In genomic region chr5:139747583-139748504, GRCh38 we compare ENCODE assay signal across 9 cellular contexts. TPM values are rescaled to one million over a fixed set of nuclear protein-coding genes. Genes with fewer than 3 reads are reported as not detected.
DNase-seq lines count a peak whose midpoint lies in the region; TF ChIP-seq lines count a peak whose summit lies in the region.
"Had no signal": no experiment of that assay in that cellular context is flagged by ENCODE, and none has a peak within 500 bp of the region (broad histone marks: within the 10 kb centered on the region; RNA-seq: fewer than 3 reads in every experiment).

No MANE protein-coding gene starts in this region.

- DNase-seq in D341Med (ENCODE audit: low spot score) (peak; percentile 61), GOT3 (lab: John Stamatoyannopoulos, UW) (peak; percentile 46), right atrium auricular region (ENCODE audit: low spot score) (peak; percentile 70), hepatic stellate cell (ENCODE audit: low spot score) (no peak), inferior parietal cortex (ENCODE audit: extremely low spot score) (no peak)

- no peaks in the 10 kb centered on the region for H4K20me1 ChIP-seq in OCI-LY3 (ENCODE audit: insufficient read depth, low read length)

- peak overlapping the region; percentile 99 for H3K4me2 ChIP-seq in OCI-LY3 (ENCODE audit: low read length)

- no peaks in the 10 kb centered on the region for H3K9me3 Mint-ChIP-seq in activated naive CD8-positive, alpha-beta T cell (ENCODE audit: low read depth)

- TF ChIP-seq CTCF in OCI-LY3 (IDR thresholded peaks at IDR 0.05; ENCODE audit: low read depth, low read length) (no peak), right atrium auricular region (IDR thresholded peaks at IDR 0.05) (no peak)

- H3K27me3 ChIP-seq in OCI-LY3 (ENCODE audit: low read depth, low read length) (peaks cover 23% of the 10 kb centered on the region), right atrium auricular region (no peaks in the 10 kb centered on the region), rectal smooth muscle tissue (ENCODE audit: control insufficient read depth, insufficient read depth, low read length) (peaks cover 19% of the 10 kb centered on the region)

- H3K4me3 ChIP-seq in OCI-LY3 (ENCODE audit: low read length) (peak overlapping the region; percentile 92), right atrium auricular region (peak overlapping the region; percentile 25 to 55), rectal smooth muscle tissue (ENCODE audit: low read length) (peak overlapping the region; percentile 46)

- H2AFZ ChIP-seq in OCI-LY3 (ENCODE audit: low read depth, low read length), result peak overlapping the region; percentile 85; the same call in 1 of the 2 replicates

- H3K27me3 Mint-ChIP-seq in activated naive CD8-positive, alpha-beta T cell, result no peaks in the 10 kb centered on the region

- no peak overlapping the region for H3K27ac Mint-ChIP-seq in activated naive CD8-positive, alpha-beta T cell

- H3K9me3 ChIP-seq in OCI-LY3 (ENCODE audit: insufficient read depth, low read length) (no peaks in the 10 kb centered on the region), right atrium auricular region (no peaks in the 10 kb centered on the region)

- peak overlapping the region; percentile 79 for H3K9ac ChIP-seq in OCI-LY3 (ENCODE audit: low read length)
- no peak overlapping the region for H3K9ac ChIP-seq in rectal smooth muscle tissue (ENCODE audit: low read length)

- no peaks in the 10 kb centered on the region for H3K36me3 ChIP-seq in OCI-LY3 (replicated peaks; ENCODE audit: low read depth, low read length)
- no peaks in the 10 kb centered on the region for H3K36me3 ChIP-seq in right atrium auricular region
- H3K36me3 ChIP-seq in rectal smooth muscle tissue (ENCODE audit: control insufficient read depth, insufficient read depth, low read length), result no peaks in the 10 kb centered on the region

- H3K4me3 Mint-ChIP-seq in activated naive CD8-positive, alpha-beta T cell, result peak overlapping the region; percentile 91

- no peaks in the 10 kb centered on the region for H3K36me3 Mint-ChIP-seq in activated naive CD8-positive, alpha-beta T cell

- H3K4me1 Mint-ChIP-seq in activated naive CD8-positive, alpha-beta T cell (ENCODE audit: low read depth), result peaks cover 36% of the 10 kb centered on the region

- H3K4me1 ChIP-seq in OCI-LY3 (ENCODE audit: low read length), result peaks cover 23% of the 10 kb centered on the region
- peaks cover 6 to 43% of the 10 kb centered on the region in 2 donors for H3K4me1 ChIP-seq in right atrium auricular region
- peaks cover 14% of the 10 kb centered on the region for H3K4me1 ChIP-seq in rectal smooth muscle tissue (ENCODE audit: control insufficient read depth, insufficient read depth, low read length)

- H3K27ac ChIP-seq in OCI-LY3 (ENCODE audit: low read length) (no peak overlapping the region; the same call in 1 of the 2 replicates), right atrium auricular region (peak overlapping the region in 1 of 2 donors; percentile 66), rectal smooth muscle tissue (ENCODE audit: low read depth, low read length) (no peak overlapping the region)

- H3K79me2 ChIP-seq in OCI-LY3 (ENCODE audit: low read length), result no peaks in the 10 kb centered on the region

RNA-seq across cellular contexts. Expression of gene PSD2, which starts 47.8 kb away (rescaled TPM):
- under 1 TPM; 0.12 to 0.19 TPM for total RNA-seq in right atrium auricular region
- total RNA-seq: LHCN-M2 had no signal

Comparison
In these comparisons a context has a peak if more than half of its experiments do, and no peak if none do; other contexts are left out.
1. DNase-seq: peak in D341Med (single experiment), GOT3 (single experiment) and right atrium auricular region (single experiment); none in hepatic stellate cell (single experiment) and inferior parietal cortex (single experiment).
2. H3K4me3 ChIP-seq: peak in every context shown above with its lines; median percentile 92 in OCI-LY3; 46 in rectal smooth muscle tissue; 40 in right atrium auricular region.